ENCODE assay signal across 1 cellular context in genomic region chr17:28946239-28946638, GRCh38.
TF ChIP-seq lines count a peak whose summit lies in the region.

No MANE protein-coding gene starts in this region.

TF ChIP-seq in SK-N-SH, 30 proteins besides CTCF, POLR2A, EP300 and RAD21 (continued from another document):
- TF ChIP-seq, protein P1, sequence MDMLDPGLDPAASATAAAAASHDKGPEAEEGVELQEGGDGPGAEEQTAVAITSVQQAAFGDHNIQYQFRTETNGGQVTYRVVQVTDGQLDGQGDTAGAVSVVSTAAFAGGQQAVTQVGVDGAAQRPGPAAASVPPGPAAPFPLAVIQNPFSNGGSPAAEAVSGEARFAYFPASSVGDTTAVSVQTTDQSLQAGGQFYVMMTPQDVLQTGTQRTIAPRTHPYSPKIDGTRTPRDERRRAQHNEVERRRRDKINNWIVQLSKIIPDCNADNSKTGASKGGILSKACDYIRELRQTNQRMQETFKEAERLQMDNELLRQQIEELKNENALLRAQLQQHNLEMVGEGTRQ (IDR thresholded peaks at IDR 0.05; ENCODE audit: borderline replicate concordance, low read depth, low read length) = no peak
- TF ChIP-seq RCOR1 (IDR thresholded peaks at IDR 0.05; ENCODE audit: low read length) (no peak), FOXM1 (IDR thresholded peaks at IDR 0.05; ENCODE audit: low read depth) (no peak), FOSL2 (IDR thresholded peaks at IDR 0.05; ENCODE audit: borderline replicate concordance, low read depth) (peak; percentile 31; the same call in 1 of the 2 replicates), MXI1 (IDR thresholded peaks at IDR 0.05; ENCODE audit: low read depth, low read length) (no peak), TCF12 (IDR thresholded peaks at IDR 0.05) (peak; percentile 59)
